ENCODE assay signal across 33 cellular contexts in the genomic region with DNA sequence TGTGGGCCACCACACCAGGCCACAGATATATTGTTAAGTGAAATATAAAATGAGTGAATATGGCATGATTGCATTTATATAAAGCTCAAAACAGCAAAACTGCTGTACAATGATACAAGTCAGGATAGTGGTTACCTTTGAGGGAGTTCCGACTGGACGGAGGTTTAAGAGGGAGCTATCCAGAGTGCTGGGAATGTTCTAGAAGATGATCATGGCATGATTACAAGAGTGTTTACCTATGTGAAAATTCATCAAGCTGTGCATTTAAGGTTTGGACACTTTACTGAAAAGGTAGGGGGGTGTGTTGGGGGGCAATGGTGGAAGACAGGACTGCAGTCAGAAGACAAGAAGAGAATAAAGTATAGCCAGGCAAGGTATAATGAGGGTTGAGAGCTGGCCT.
"Had no signal": no experiment of that assay in that cellular context is flagged by ENCODE, and none has a peak within 500 bp of the region (broad histone marks: within the 10 kb centered on the region; RNA-seq: fewer than 3 reads in every experiment).

No MANE protein-coding gene starts in this region.

- H3K9me3 Mint-ChIP-seq: activated CD4-positive, alpha-beta memory T cell treated with anti-CD3 and anti-CD28 coated beads, Interleukin-2, amount 10 ng/mL, durations not matched to agents 7 days and 5 days; activated CD4-positive, alpha-beta T cell treated with anti-CD3 and anti-CD28 coated beads, Interleukin-2, amount 10 ng/mL, durations not matched to agents 7 days and 5 days; activated naive CD4-positive, alpha-beta T cell treated with anti-CD3 and anti-CD28 coated beads for 36 hours; activated naive CD8-positive, alpha-beta T cell treated with anti-CD3 and anti-CD28 coated beads for 36 hours; activated T-cell treated with anti-CD3 and anti-CD28 coated beads, Interleukin-2, amount 50 U/mL, for 24 hours; activated T-cell treated with anti-CD3 and anti-CD28 coated beads, Interleukin-2, amount 50 U/mL, for 72 hours; activated T-helper 1 cell treated with anti-CD3 and anti-CD28 coated beads, Interleukin-12 subunit alpha, Interleukin-12 subunit beta, Interleukin-2, Interleukin-4 antibody, amounts not matched to agents 30 ng/mL and 10 ng/mL and 1 ng/mL, durations not matched to agents 14 hours and 24 hours and 36 hours; activated T-helper 17 cell treated with anti-CD3 and anti-CD28 coated beads, Interleukin-2, amount 50 U/mL, for 72 hours had no signal

- H3K9me3 ChIP-seq: adrenal gland, body of pancreas, breast epithelium had no signal

- H3K4me1 Mint-ChIP-seq: activated CD4-positive, alpha-beta T cell treated with anti-CD3 and anti-CD28 coated beads for 36 hours; activated CD4-positive, alpha-beta T cell treated with anti-CD3 and anti-CD28 coated beads, Interleukin-2, amount 10 ng/mL, durations not matched to agents 7 days and 5 days; activated CD8-positive, alpha-beta memory T cell treated with anti-CD3 and anti-CD28 coated beads, Interleukin-2, amount 10 ng/mL, durations not matched to agents 7 days and 5 days; activated naive CD8-positive, alpha-beta T cell treated with anti-CD3 and anti-CD28 coated beads for 36 hours; activated T-helper 17 cell treated with anti-CD3 and anti-CD28 coated beads, Interleukin-2, amount 50 U/mL, for 72 hours had no signal

- H3K4me1 ChIP-seq: adrenal gland, breast epithelium had no signal

- H3K27ac ChIP-seq: adrenal gland, body of pancreas, brain microvascular endothelial cell, breast epithelium, WERI-Rb-1 had no signal

- H3K27me3 ChIP-seq: adrenal gland, body of pancreas, brain microvascular endothelial cell, breast epithelium had no signal

- ATAC-seq: activated CD4-positive, alpha-beta T cell treated with anti-CD3 and anti-CD28 coated beads for 36 hours; activated CD4-positive, CD25-positive, alpha-beta regulatory T cell treated with anti-CD3 and anti-CD28 coated beads, Interleukin-2, amount 50 U/mL, for 24 hours; activated CD8-positive, alpha-beta memory T cell treated with anti-CD3 and anti-CD28 coated beads, Interleukin-2, amount 10 ng/mL, durations not matched to agents 7 days and 5 days; activated CD8-positive, alpha-beta T cell treated with anti-CD3 and anti-CD28 coated beads, Interleukin-2, amount 10 ng/mL, durations not matched to agents 7 days and 5 days; activated naive CD4-positive, alpha-beta T cell treated with anti-CD3 and anti-CD28 coated beads, Interleukin-2, amount 50 U/mL, for 72 hours; activated T-cell treated with anti-CD3 and anti-CD28 coated beads, Interleukin-2, amount 50 U/mL, for 72 hours; activated T-helper 17 cell treated with anti-CD3 and anti-CD28 coated beads, Interleukin-2, amount 50 U/mL, for 72 hours; T-helper 17 cell; WTC11 had no signal

- H3K4me3 Mint-ChIP-seq: activated CD4-positive, alpha-beta memory T cell treated with anti-CD3 and anti-CD28 coated beads, Interleukin-2, amount 10 ng/mL, durations not matched to agents 7 days and 5 days; activated CD4-positive, alpha-beta T cell treated with anti-CD3 and anti-CD28 coated beads for 36 hours; activated CD4-positive, alpha-beta T cell treated with anti-CD3 and anti-CD28 coated beads, Interleukin-2, amount 10 ng/mL, durations not matched to agents 7 days and 5 days; activated CD8-positive, alpha-beta memory T cell treated with anti-CD3 and anti-CD28 coated beads, Interleukin-2, amount 10 ng/mL, durations not matched to agents 7 days and 5 days; activated CD8-positive, alpha-beta T cell treated with anti-CD3 and anti-CD28 coated beads, Interleukin-2, amount 10 ng/mL, durations not matched to agents 7 days and 5 days; activated naive CD4-positive, alpha-beta T cell treated with anti-CD3 and anti-CD28 coated beads for 36 hours; activated naive CD8-positive, alpha-beta T cell treated with anti-CD3 and anti-CD28 coated beads for 36 hours; activated T-cell treated with anti-CD3 and anti-CD28 coated beads, Interleukin-2, amount 50 U/mL, for 24 hours; activated T-cell treated with anti-CD3 and anti-CD28 coated beads, Interleukin-2, amount 50 U/mL, for 72 hours; activated T-helper 1 cell treated with anti-CD3 and anti-CD28 coated beads, Interleukin-12 subunit alpha, Interleukin-12 subunit beta, Interleukin-2, Interleukin-4 antibody, amounts not matched to agents 30 ng/mL and 10 ng/mL and 1 ng/mL, durations not matched to agents 14 hours and 24 hours and 36 hours; activated T-helper 17 cell treated with anti-CD3 and anti-CD28 coated beads, Interleukin-2, amount 50 U/mL, for 72 hours; T-helper 17 cell; WTC11 had no signal

- H3K36me3 ChIP-seq: adrenal gland, brain microvascular endothelial cell, breast epithelium, WERI-Rb-1 had no signal

- H3K36me3 Mint-ChIP-seq: activated CD8-positive, alpha-beta memory T cell treated with anti-CD3 and anti-CD28 coated beads, Interleukin-2, amount 10 ng/mL, durations not matched to agents 7 days and 5 days; activated naive CD4-positive, alpha-beta T cell treated with anti-CD3 and anti-CD28 coated beads, Interleukin-2, amount 50 U/mL, for 72 hours; activated naive CD8-positive, alpha-beta T cell treated with anti-CD3 and anti-CD28 coated beads for 36 hours had no signal

- H3K4me3 ChIP-seq: adrenal gland, body of pancreas, breast epithelium had no signal

- DNase-seq: activated CD4-positive, alpha-beta memory T cell treated with anti-CD3 and anti-CD28 coated beads, Interleukin-2, amount 10 ng/mL, durations not matched to agents 7 days and 5 days; activated CD4-positive, alpha-beta T cell treated with anti-CD3 and anti-CD28 coated beads for 1 hour; activated CD4-positive, alpha-beta T cell treated with anti-CD3 and anti-CD28 coated beads for 36 hours; activated CD4-positive, alpha-beta T cell treated with anti-CD3 and anti-CD28 coated beads for 48 hours; activated CD4-positive, alpha-beta T cell treated with anti-CD3 and anti-CD28 coated beads, Interleukin-2, amount 10 ng/mL, durations not matched to agents 7 days and 5 days; activated CD4-positive, alpha-beta T cell treated with anti-CD3 and anti-CD28 coated beads, Interleukin-2, amount 50 U/mL, for 48 hours; activated CD4-positive, CD25-positive, alpha-beta regulatory T cell; activated CD8-positive, alpha-beta memory T cell treated with anti-CD3 and anti-CD28 coated beads for 24 hours; activated CD8-positive, alpha-beta memory T cell treated with anti-CD3 and anti-CD28 coated beads, Interleukin-2, amount 10 ng/mL, durations not matched to agents 7 days and 5 days; activated CD8-positive, alpha-beta memory T cell treated with anti-CD3 and anti-CD28 coated beads, Interleukin-2, amount 50 U/mL, for 48 hours; activated CD8-positive, alpha-beta T cell treated with anti-CD3 and anti-CD28 coated beads, Interleukin-2, amount 10 ng/mL, durations not matched to agents 7 days and 5 days; activated effector memory CD4-positive, alpha-beta T cell treated with anti-CD3 and anti-CD28 coated beads, Interleukin-2, amount 50 U/mL, for 16 hours; activated gamma-delta T cell treated with Interleukin-2 at 50 U/mL for 16 hours; activated naive CD4-positive, alpha-beta T cell; activated naive CD4-positive, alpha-beta T cell treated with anti-CD3 and anti-CD28 coated beads for 36 hours; activated naive CD4-positive, alpha-beta T cell treated with anti-CD3 and anti-CD28 coated beads, Interleukin-2, amount 50 U/mL, for 16 hours; activated naive CD8-positive, alpha-beta T cell treated with anti-CD3 and anti-CD28 coated beads for 36 hours; activated T-cell treated with anti-CD3 and anti-CD28 coated beads, Interleukin-2, amount 50 U/mL, for 24 hours; activated T-cell treated with anti-CD3 and anti-CD28 coated beads, Interleukin-2, amount 50 U/mL, for 72 hours; adrenal gland; amniotic stem cell; aorta; body of pancreas; brain microvascular endothelial cell; central memory CD4-positive, alpha-beta T cell; T-helper 17 cell; WERI-Rb-1 had no signal
